In the genomic region with DNA sequence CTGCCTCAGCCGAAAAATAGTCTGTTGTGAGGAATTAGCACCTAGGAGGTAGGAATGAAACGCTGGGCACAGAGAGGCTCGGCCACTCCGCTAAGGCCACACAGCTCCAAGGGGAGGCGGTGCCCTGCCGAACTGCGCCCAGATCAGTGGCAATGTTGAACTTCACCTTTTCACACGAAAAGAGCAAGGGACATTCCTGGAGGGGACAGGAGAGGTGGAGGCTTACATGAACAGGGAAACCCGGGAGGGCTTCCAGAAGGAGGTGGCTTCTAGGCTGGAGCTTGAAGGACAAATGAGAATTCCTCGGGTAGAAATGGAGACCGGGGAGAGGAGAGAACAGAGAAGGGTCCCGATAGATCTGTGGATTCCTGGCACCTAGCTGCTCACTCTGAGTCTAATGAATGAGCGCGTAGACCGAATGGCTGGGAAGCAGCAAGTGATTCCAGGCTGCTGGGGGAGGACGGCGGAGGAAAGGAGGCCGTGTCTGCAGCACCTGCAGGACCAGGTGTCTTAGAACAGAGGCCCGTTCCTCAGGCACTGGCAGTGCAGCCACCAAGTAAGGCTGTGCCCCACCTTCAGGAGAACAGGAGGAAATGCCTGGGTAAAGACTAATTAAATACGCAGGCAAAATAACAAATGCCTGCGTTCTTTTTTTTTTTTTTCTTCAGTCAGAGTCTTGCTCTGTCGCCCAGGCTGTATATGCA, we compare ENCODE assay signal across 7 cellular contexts. TPM values are rescaled to one million over a fixed set of nuclear protein-coding genes. Genes with fewer than 3 reads are reported as not detected.
A peak's percentile ranks its signal among the peaks of the same experiment; 100 is the strongest.
DNase-seq lines count a peak whose midpoint lies in the region; ATAC-seq and TF ChIP-seq lines count a peak whose summit lies in the region.

No MANE protein-coding gene starts in this region.

- H3K4me3 ChIP-seq in esophagus muscularis mucosa (peak overlapping the region; percentile 75 to 98 (median 87)), uterus (peak overlapping the region; percentile 64 to 94)

- DNase-seq in NCI-H69 (lab: John Stamatoyannopoulos, UW) (peak; percentile 87), activated T-cell treated with anti-CD3 and anti-CD28 coated beads for 24 hours (ENCODE audit: low read depth) (peak; percentile 22), esophagus muscularis mucosa (ENCODE audit: extremely low spot score) (no peak), uterus (peak in 1 of 2 donors; percentile 41)

- peaks cover 2% of the 10 kb centered on the region for H3K36me3 Mint-ChIP-seq in nephron (ENCODE audit: low read depth)

- H3K27ac Mint-ChIP-seq in nephron: peak overlapping the region; percentile 63 to 94 (median 82)

- peaks cover 17% of the 10 kb centered on the region for H3K4me1 Mint-ChIP-seq in nephron

- H3K4me1 ChIP-seq in esophagus muscularis mucosa (peaks cover 37 to 49% (median 46%) of the 10 kb centered on the region in 4 donors), uterus (peaks cover 4 to 7% of the 10 kb centered on the region in 2 donors)

- H3K27me3 ChIP-seq in esophagus muscularis mucosa (no peaks in the 10 kb centered on the region), uterus (no peaks in the 10 kb centered on the region)

- no peaks in the 10 kb centered on the region for H3K27me3 Mint-ChIP-seq in nephron (ENCODE audit: low read depth)

- H3K9me3 ChIP-seq in esophagus muscularis mucosa: no peaks in the 10 kb centered on the region
- H3K9me3 ChIP-seq in uterus: no peaks in the 10 kb centered on the region

- H3K9me3 Mint-ChIP-seq in nephron: no peaks in the 10 kb centered on the region

- TF ChIP-seq CTCF in GM12872 (IDR thresholded peaks at IDR 0.05; ENCODE audit: insufficient read depth, low read depth, low read length) (peak; percentile 56; the same call in 2 of the 3 replicates), esophagus muscularis mucosa (IDR thresholded peaks at IDR 0.05) (peak; percentile 29 to 48 (median 29)), nephron (IDR thresholded peaks at IDR 0.05; ENCODE audit: unreplicated experiment in 3 of 3) (peak; percentile 33 to 46 (median 35)), uterus (IDR thresholded peaks at IDR 0.05) (peak in 3 of 4 experiments; percentile 30 to 48 (median 31))

- ATAC-seq in HG02938 (IDR thresholded peaks at IDR 0.05; ENCODE audit: unreplicated experiment): peak; percentile 10

- TF ChIP-seq POLR2A in esophagus muscularis mucosa (IDR thresholded peaks at IDR 0.05; ENCODE audit: low read depth) (no peak), uterus (IDR thresholded peaks at IDR 0.05) (peak in 1 of 2 donors; percentile 18)

- H3K27ac ChIP-seq in esophagus muscularis mucosa (replicated peaks in 1 of 4) (peak overlapping the region; percentile 94 to 98 (median 94)), uterus (peak overlapping the region; percentile 87 to 89)

- intact Hi-C loops in esophagus muscularis mucosa (cut with DNase I) (loop anchor here (5.0 kb wide), 1 partner anchor 41 kb away; no protein-coding TSS in a partner anchor), uterus (cut with DNase I; ENCODE audit: low total_unique reads) (loop anchor here (10.0 kb wide), 1 partner anchor 109 kb away; no protein-coding TSS in a partner anchor)

- 24% methylated on average over 18 of the region's 22 CpGs for WGBS in esophagus muscularis mucosa

- H3K4me3 Mint-ChIP-seq in nephron: peak overlapping the region; percentile 83 to 96 (median 93)

- no peak for TF ChIP-seq EP300 in esophagus muscularis mucosa (IDR thresholded peaks at IDR 0.05)

- H3K36me3 ChIP-seq in esophagus muscularis mucosa: peaks cover 0 to under 1% (median 0%) of the 10 kb centered on the region in 4 donors
- no peaks in the 10 kb centered on the region for H3K36me3 ChIP-seq in uterus

RNA-seq across cellular contexts. Expression of gene SLC38A10, which starts 0.7 kb away (rescaled TPM):
- total RNA-seq in esophagus muscularis mucosa (100 to 1,000 TPM in 2 of 4 donors, 10 to 100 TPM in 2; 78.0 to 103 (median 93.4) TPM), uterus (10 to 100 TPM; 50.7 to 55.4 (median 53.3) TPM)

RNA-seq across cellular contexts. Expression of gene NDUFAF8, which starts 56.7 kb away (rescaled TPM):
- total RNA-seq in esophagus muscularis mucosa (10 to 100 TPM; 34.6 to 54.8 (median 40.4) TPM), uterus (10 to 100 TPM in 1 of 4 donors, 1 to 10 TPM in 3; 1.8 to 31.9 (median 6.7) TPM)

RNA-seq across cellular contexts. Expression of gene TEPSIN, which starts 57.0 kb away (rescaled TPM):
- total RNA-seq in esophagus muscularis mucosa: 10 to 100 TPM; 19.5 to 31.6 (median 23.5) TPM
- 10 to 100 TPM in 2 of 4 donors, 1 to 10 TPM in 1, not detected in 1; 6.4 to 31.2 (median 22.6) TPM for total RNA-seq in uterus
